11 cellular contexts compared by ENCODE assay signal in the genomic region with DNA sequence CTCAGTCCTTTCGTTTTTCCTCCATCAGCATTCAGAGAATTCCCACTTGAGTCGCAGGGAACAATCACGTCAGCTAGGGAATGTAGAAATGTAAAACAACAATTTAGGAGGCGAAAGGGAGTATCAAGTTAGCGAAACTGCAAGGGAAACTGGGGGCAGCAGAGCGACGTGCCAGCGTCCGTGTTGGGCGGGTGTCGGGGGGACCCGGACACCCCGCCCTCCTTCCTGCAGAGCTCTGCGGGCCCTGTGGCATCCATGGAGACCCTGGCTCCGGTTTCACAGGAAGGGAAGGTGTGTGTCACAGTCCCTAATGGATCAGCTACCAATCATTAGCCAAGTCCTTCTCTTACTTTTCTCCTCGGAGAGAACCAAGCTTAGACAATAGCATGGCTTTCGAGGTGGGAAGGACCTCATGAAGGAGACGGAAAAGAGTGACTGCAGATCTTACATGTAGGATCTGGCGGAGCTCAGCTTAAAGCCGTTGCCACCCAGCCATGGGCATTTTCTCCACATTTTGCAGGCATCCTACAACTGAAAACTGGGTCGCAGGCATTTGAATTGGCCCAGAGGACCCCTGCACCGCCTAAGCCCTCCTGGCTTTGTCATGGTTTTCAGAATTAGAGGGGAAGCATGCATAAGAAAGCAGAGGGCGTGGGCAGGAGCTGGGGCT. TPM values are rescaled to one million over a fixed set of nuclear protein-coding genes. Genes with fewer than 3 reads are reported as not detected.
A peak's percentile ranks its signal among the peaks of the same experiment; 100 is the strongest.
DNase-seq lines count a peak whose midpoint lies in the region; ATAC-seq, FAIRE-seq and TF ChIP-seq lines count a peak whose summit lies in the region.
"Had no signal": no experiment of that assay in that cellular context is flagged by ENCODE, and none has a peak within 500 bp of the region (broad histone marks: within the 10 kb centered on the region; RNA-seq: fewer than 3 reads in every experiment).

No MANE protein-coding gene starts in this region.

- no peaks in the 10 kb centered on the region for H3K79me2 ChIP-seq in MM.1S (ENCODE audit: low read length)

- H3K4me1 ChIP-seq in A673 (ENCODE audit: insufficient read depth, low read length, poor library complexity, severe bottlenecking) (no peaks in the 10 kb centered on the region), iPS DF 6.9 (ENCODE audit: control insufficient read depth, insufficient read depth, low read length) (peaks cover 2% of the 10 kb centered on the region; the same call in 1 of the 2 replicates), neuronal stem cell (ENCODE audit: control insufficient read depth in 2 of 2, insufficient read depth in 1 of 2, low read depth in 1 of 2, low read length in 2 of 2) (peaks cover 4 to 11% of the 10 kb centered on the region in 2 donors), Peyer's patch (no peaks in the 10 kb centered on the region), MM.1S (ENCODE audit: low read length) (no peaks in the 10 kb centered on the region)

- H3K4me3 ChIP-seq in A673 (ENCODE audit: low read depth, low read length, poor library complexity, severe bottlenecking): peak overlapping the region; percentile 20
- H3K4me3 ChIP-seq in iPS DF 6.9 (ENCODE audit: low read length): peak overlapping the region; percentile 18; the same call in 1 of the 2 replicates
- H3K4me3 ChIP-seq in neuronal stem cell (ENCODE audit: low read length in 2 of 2): peak overlapping the region; percentile 50 to 69
- H3K4me3 ChIP-seq in Peyer's patch: peak overlapping the region in 1 of 4 donors; percentile 14
- H3K4me3 ChIP-seq in MM.1S (ENCODE audit: low read length): no peak overlapping the region

- H3K27ac Mint-ChIP-seq in activated naive CD8-positive, alpha-beta T cell treated with anti-CD3 and anti-CD28 coated beads, Interleukin-2, amount 10 ng/mL, durations not matched to agents 7 days and 5 days: no peak overlapping the region
- H3K27ac Mint-ChIP-seq: activated CD4-positive, alpha-beta T cell treated with anti-CD3 and anti-CD28 coated beads, Interleukin-2, amount 10 ng/mL, durations not matched to agents 24 days and 14 days had no signal

- POLR2A ChIA-PET in A673 (lab: Charles Lee; ENCODE audit: low non-redundant PET) (no interaction called here), HEK293T (lab: Yijun Ruan, JAX) (no interaction called here)
- POLR2A ChIA-PET in activated naive CD8-positive, alpha-beta T cell treated with anti-CD3 and anti-CD28 coated beads, Interleukin-2, amount 10 ng/mL, durations not matched to agents 7 days and 5 days (lab: Charles Lee): no interaction called here

- ATAC-seq in activated naive CD8-positive, alpha-beta T cell treated with anti-CD3 and anti-CD28 coated beads, Interleukin-2, amount 10 ng/mL, durations not matched to agents 7 days and 5 days (ENCODE audit: low read depth): no peak
- ATAC-seq: HepG2 had no signal

- peak; percentile 38 for DNase-seq in A673 (ENCODE audit: low spot score)
- no peak for DNase-seq in activated naive CD8-positive, alpha-beta T cell treated with anti-CD3 and anti-CD28 coated beads, Interleukin-2, amount 10 ng/mL, durations not matched to agents 7 days and 5 days
- DNase-seq in iPS DF 6.9 (ENCODE audit: low read depth, low spot score): peak; percentile 91
- DNase-seq in neuronal stem cell (ENCODE audit: low spot score): peak; percentile 91
- no peak for DNase-seq in Peyer's patch
- DNase-seq in HEK293T (ENCODE audit: extremely low spot score): no peak
- no peak for DNase-seq in MM.1S
- DNase-seq in GM12892 (ENCODE audit: insufficient read length): no peak
- DNase-seq: activated CD4-positive, alpha-beta T cell treated with anti-CD3 and anti-CD28 coated beads, Interleukin-2, amount 10 ng/mL, durations not matched to agents 24 days and 14 days; SHP77 treated with DMSO at 0.1 percent for 48 hours had no signal

- no peak overlapping the region for H2BK15ac ChIP-seq in neuronal stem cell (ENCODE audit: low read length)

- H3K4me2 ChIP-seq in neuronal stem cell (ENCODE audit: insufficient read depth, low read length, poor library complexity, severe bottlenecking) (peak overlapping the region; percentile 61), MM.1S (ENCODE audit: low read depth, low read length) (no peak overlapping the region)

- no CpG with 5 or more reads among the region's 23 CpGs for WGBS in iPS DF 6.9 (ENCODE audit: insufficient coverage, insufficient read length)
- no CpG with 5 or more reads among the region's 23 CpGs for WGBS in neuronal stem cell (ENCODE audit: extremely low coverage in 2 of 2, insufficient read length in 2 of 2, insufficient replicate concordance in 1 of 2), 2 donors

- no TSS peak for BruUV-seq in A673 (replicated peaks; lab: Mats Ljungman, UMichigan)

- no peak overlapping the region for H3K14ac ChIP-seq in neuronal stem cell (ENCODE audit: low read length)

- H3K27ac ChIP-seq in A673 (ENCODE audit: low read depth, low read length, poor library complexity, severe bottlenecking) (peak overlapping the region; percentile 42), iPS DF 6.9 (ENCODE audit: low read length) (peak overlapping the region; percentile 4), neuronal stem cell (replicated peaks; ENCODE audit: low read length) (peak overlapping the region; percentile 99), Peyer's patch (no peak overlapping the region), MM.1S (ENCODE audit: low read length) (no peak overlapping the region)

- H3K27me3 ChIP-seq in A673 (replicated peaks; ENCODE audit: insufficient read depth, low read depth, low read length, poor library complexity): no peaks in the 10 kb centered on the region
- no peaks in the 10 kb centered on the region for H3K27me3 ChIP-seq in iPS DF 6.9 (ENCODE audit: control insufficient read depth, insufficient read depth, low read length)
- H3K27me3 ChIP-seq in neuronal stem cell (ENCODE audit: control insufficient read depth in 3 of 3, insufficient read depth in 3 of 3, low read depth in 1 of 3, low read length in 3 of 3): no peaks in the 10 kb centered on the region
- H3K27me3 ChIP-seq in Peyer's patch: no peaks in the 10 kb centered on the region
- H3K27me3 ChIP-seq in MM.1S (replicated peaks; ENCODE audit: insufficient read depth, low read length): no peaks in the 10 kb centered on the region

- H3K36me3 ChIP-seq in A673 (ENCODE audit: insufficient read depth, low read length, poor library complexity, severe bottlenecking) (no peaks in the 10 kb centered on the region), iPS DF 6.9 (ENCODE audit: control insufficient read depth, insufficient read depth, low read length) (no peaks in the 10 kb centered on the region), neuronal stem cell (replicated peaks in 1 of 2; ENCODE audit: control insufficient read depth in 2 of 2, insufficient read depth in 2 of 2, low read length in 2 of 2) (peaks cover 0 to 2% of the 10 kb centered on the region in 2 donors), Peyer's patch (no peaks in the 10 kb centered on the region), MM.1S (replicated peaks; ENCODE audit: insufficient read depth, low read length) (no peaks in the 10 kb centered on the region)

- H2AFZ ChIP-seq in neuronal stem cell (ENCODE audit: low read length) (peak overlapping the region; percentile 79), MM.1S (ENCODE audit: low read length) (no peak overlapping the region)

- no peaks in the 10 kb centered on the region for H3K79me1 ChIP-seq in neuronal stem cell (ENCODE audit: low read depth, low read length)

- H4K91ac ChIP-seq in neuronal stem cell (ENCODE audit: low read depth, low read length, poor library complexity): no peak overlapping the region

- no peak overlapping the region for H4K8ac ChIP-seq in neuronal stem cell (ENCODE audit: low read depth, low read length)

- no peak for FAIRE-seq in GM12892 (lab: Jason Lieb, UNC)
- FAIRE-seq: HepG2 had no signal

- CTCF ChIA-PET in A673 (lab: Charles Lee): no interaction called here
- CTCF ChIA-PET in HEK293T (lab: Yijun Ruan, JAX): no interaction called here

- no peak overlapping the region for H3K23ac ChIP-seq in neuronal stem cell (ENCODE audit: low read depth, low read length, poor library complexity)

- H3K36me3 Mint-ChIP-seq in activated naive CD8-positive, alpha-beta T cell treated with anti-CD3 and anti-CD28 coated beads, Interleukin-2, amount 10 ng/mL, durations not matched to agents 7 days and 5 days: no peaks in the 10 kb centered on the region

- H3K4ac ChIP-seq in neuronal stem cell (ENCODE audit: low read length): no peak overlapping the region

- no peaks in the 10 kb centered on the region for H3K9me3 Mint-ChIP-seq in activated naive CD8-positive, alpha-beta T cell treated with anti-CD3 and anti-CD28 coated beads, Interleukin-2, amount 10 ng/mL, durations not matched to agents 7 days and 5 days
- H3K9me3 Mint-ChIP-seq: activated CD4-positive, alpha-beta T cell treated with anti-CD3 and anti-CD28 coated beads, Interleukin-2, amount 10 ng/mL, durations not matched to agents 24 days and 14 days had no signal

- H3K9me3 ChIP-seq in A673 (ENCODE audit: low read depth, low read length, poor library complexity, severe bottlenecking): no peaks in the 10 kb centered on the region
- H3K9me3 ChIP-seq in iPS DF 6.9 (ENCODE audit: control insufficient read depth, insufficient read depth, low read length): no peaks in the 10 kb centered on the region
- H3K9me3 ChIP-seq in neuronal stem cell (replicated peaks in 1 of 2; ENCODE audit: control insufficient read depth in 2 of 2, insufficient read depth in 1 of 2, low read depth in 1 of 2, low read length in 2 of 2): no peaks in the 10 kb centered on the region
- H3K9me3 ChIP-seq in Peyer's patch: no peaks in the 10 kb centered on the region
- H3K9me3 ChIP-seq in MM.1S (replicated peaks; ENCODE audit: insufficient read depth, low read length): no peaks in the 10 kb centered on the region

- H3K4me3 Mint-ChIP-seq in activated naive CD8-positive, alpha-beta T cell treated with anti-CD3 and anti-CD28 coated beads, Interleukin-2, amount 10 ng/mL, durations not matched to agents 7 days and 5 days: peak overlapping the region; percentile 22
- H3K4me3 Mint-ChIP-seq: activated CD4-positive, alpha-beta T cell treated with anti-CD3 and anti-CD28 coated beads, Interleukin-2, amount 10 ng/mL, durations not matched to agents 24 days and 14 days had no signal

- H3F3A ChIP-seq in MM.1S (ENCODE audit: insufficient read depth, low read length): no peaks in the 10 kb centered on the region

- H3K9ac ChIP-seq in neuronal stem cell (ENCODE audit: low read depth, low read length, poor library complexity) (no peak overlapping the region), MM.1S (ENCODE audit: low read length) (no peak overlapping the region)

- H2BK12ac ChIP-seq in neuronal stem cell (ENCODE audit: low read length): no peak overlapping the region

- TF ChIP-seq CTCF in A673 (conservative IDR thresholded peaks at IDR 0.05; ENCODE audit: low read depth, low read length) (no peak), Peyer's patch (IDR thresholded peaks at IDR 0.05) (no peak), MM.1S (IDR thresholded peaks at IDR 0.05; ENCODE audit: low read length) (no peak)

- TF ChIP-seq POLR2A in Peyer's patch (IDR thresholded peaks at IDR 0.05) (no peak), GM12892 (IDR thresholded peaks at IDR 0.05; ENCODE audit: low read depth, low read length) (no peak)

- intact Hi-C loops in A673 (cut with micrococcal nuclease; ENCODE audit: unreplicated experiment): no loop called here

- H3K27me3 Mint-ChIP-seq in activated naive CD8-positive, alpha-beta T cell treated with anti-CD3 and anti-CD28 coated beads, Interleukin-2, amount 10 ng/mL, durations not matched to agents 7 days and 5 days: peaks cover 8% of the 10 kb centered on the region

- no peak overlapping the region for H2BK120ac ChIP-seq in neuronal stem cell (ENCODE audit: low read depth, low read length)

- no peaks in the 10 kb centered on the region for H3K9me2 ChIP-seq in MM.1S (replicated peaks; ENCODE audit: insufficient read depth, low read length)

- H3K18ac ChIP-seq in neuronal stem cell (ENCODE audit: low read length): no peak overlapping the region

- no peaks in the 10 kb centered on the region for H4K20me1 ChIP-seq in MM.1S (ENCODE audit: insufficient read depth, low read length)

- no peaks in the 10 kb centered on the region for H3K4me1 Mint-ChIP-seq in activated naive CD8-positive, alpha-beta T cell treated with anti-CD3 and anti-CD28 coated beads, Interleukin-2, amount 10 ng/mL, durations not matched to agents 7 days and 5 days
- H3K4me1 Mint-ChIP-seq: activated CD4-positive, alpha-beta T cell treated with anti-CD3 and anti-CD28 coated beads, Interleukin-2, amount 10 ng/mL, durations not matched to agents 24 days and 14 days had no signal

- no peak overlapping the region for H2BK5ac ChIP-seq in neuronal stem cell (ENCODE audit: low read length)

- no peak overlapping the region for H2AK5ac ChIP-seq in neuronal stem cell (ENCODE audit: low read depth, low read length)

RNA-seq across cellular contexts. Expression of a gene that starts 33.7 kb away (rescaled TPM):
- 73.9 and 75.1 TPM in 2 replicates for total RNA-seq in A673 (2021)
- total RNA-seq in activated naive CD8-positive, alpha-beta T cell treated with anti-CD3 and anti-CD28 coated beads, Interleukin-2, amount 10 ng/mL, durations not matched to agents 7 days and 5 days: not detected
- 150 TPM for polyA plus RNA-seq in neuronal stem cell (2013, experiment 1 of 2)
- 165 TPM for polyA plus RNA-seq in neuronal stem cell (2013, experiment 2 of 2)
- total RNA-seq in Peyer's patch: not detected
- polyA plus RNA-seq in GM12892 (2012; ENCODE audit: missing spikeins): 0.04 TPM
- total RNA-seq: activated CD4-positive, alpha-beta T cell treated with anti-CD3 and anti-CD28 coated beads, Interleukin-2, amount 10 ng/mL, durations not matched to agents 24 days and 14 days; HepG2 had no signal
- polyA plus RNA-seq: HepG2 had no signal

Comparison
In these comparisons a context has a peak if more than half of its experiments do, and no peak if none do; other contexts are left out.
1. DNase-seq: peak in A673 (single experiment), iPS DF 6.9 (single experiment) and neuronal stem cell (single experiment); none in activated naive CD8-positive, alpha-beta T cell treated with anti-CD3 and anti-CD28 coated beads, Interleukin-2, amount 10 ng/mL, durations not matched to agents 7 days and 5 days (single experiment), Peyer's patch (0 of 3), HEK293T (single experiment), MM.1S (single experiment) and GM12892 (single experiment).
2. H3K27ac ChIP-seq: peak in A673 (single experiment), iPS DF 6.9 (single experiment) and neuronal stem cell (single experiment); none in Peyer's patch (0 of 4) and MM.1S (single experiment).
3. RNA of a gene that starts 33.7 kb away (total RNA-seq): 73.9 to 75.1 TPM in A673; not detected in activated naive CD8-positive, alpha-beta T cell treated with anti-CD3 and anti-CD28 coated beads, Interleukin-2, amount 10 ng/mL, durations not matched to agents 7 days and 5 days and not detected in Peyer's patch; every median in the first group is over 10 times any median in the second.